ENCODE assay signal across 8 cellular contexts in genomic region chr19:49808762-49809154, GRCh38. TPM values are rescaled to one million over a fixed set of nuclear protein-coding genes. Genes with fewer than 3 reads are reported as not detected.
DNase-seq lines count a peak whose midpoint lies in the region; ATAC-seq and TF ChIP-seq lines count a peak whose summit lies in the region.

No MANE protein-coding gene starts in this region.

- H3K27ac ChIP-seq in CD4-positive, alpha-beta memory T cell (ENCODE audit: low read depth, low read length), result peak overlapping the region; percentile 71
- H3K27ac ChIP-seq in iPS-18a (ENCODE audit: low read length), result no peak overlapping the region
- H3K27ac ChIP-seq in gastrocnemius medialis, result peak overlapping the region; percentile 91 to 96 (median 94)

- no peaks in the 10 kb centered on the region for H3K27me3 Mint-ChIP-seq in CD4-positive, alpha-beta memory T cell
- H3K27me3 Mint-ChIP-seq in WTC11 (ENCODE audit: low read depth) (peaks cover 5% of the 10 kb centered on the region; the same call in 1 of the 2 replicates), MCF 10A (ENCODE audit: insufficient read depth, unreplicated experiment) (no peaks in the 10 kb centered on the region)

- DNase-seq in CD4-positive, alpha-beta memory T cell, result peak; percentile 79 to 94 (median 85)
- peak; percentile 33 for DNase-seq in NB4 (ENCODE audit: low read depth)
- peak; percentile 99 for DNase-seq in WTC11 (ENCODE audit: low spot score)
- DNase-seq in MCF 10A (ENCODE audit: unreplicated experiment), result peak; percentile 42
- peak; percentile 92 to 94 for DNase-seq in gastrocnemius medialis

- in situ Hi-C loops in gastrocnemius medialis (cut with MboI; ENCODE audit: low sequenced_read_pairs in 4 of 4), result no loop called here

- CTCF ChIA-PET in CD4-positive, alpha-beta memory T cell (lab: Charles Lee; ENCODE audit: partially characterized antibody), result no interaction called here
- CTCF ChIA-PET in WTC11 (lab: Charles Lee) (interaction anchor here (0.6 to 1.0 kb wide), 5 partner anchors 58 to 277 kb away, joined by 3 to 13 read pairs (median 4); no protein-coding TSS in a partner anchor), MCF 10A (lab: Yijun Ruan, JAX) (no interaction called here)

- H3K27me3 ChIP-seq in CD4-positive, alpha-beta memory T cell (ENCODE audit: insufficient read depth, low read length), result no peaks in the 10 kb centered on the region
- H3K27me3 ChIP-seq in iPS-18a (ENCODE audit: control insufficient read depth, insufficient read depth, low read length) (no peaks in the 10 kb centered on the region), gastrocnemius medialis (no peaks in the 10 kb centered on the region)

- H3K36me3 Mint-ChIP-seq in CD4-positive, alpha-beta memory T cell, result peaks cover 6 to 17% of the 10 kb centered on the region in 2 donors
- H3K36me3 Mint-ChIP-seq in WTC11 (peaks cover 9% of the 10 kb centered on the region), MCF 10A (ENCODE audit: insufficient read depth, unreplicated experiment) (peaks cover 26% of the 10 kb centered on the region)

- POLR2A ChIA-PET in CD4-positive, alpha-beta memory T cell (lab: Charles Lee; ENCODE audit: partially characterized antibody), result interaction anchor here (1.8 to 3.2 kb wide), 5 partner anchors 10 to 145 kb away, joined by 4 to 19 read pairs (median 12); partner anchors contain the start of genes AKT1S1, MED25, PTOV1 and TBC1D17
- POLR2A ChIA-PET in WTC11 (lab: Charles Lee), result interaction anchor here (0.6 to 2.1 kb wide), 4 partner anchors 42 to 92 kb away, joined by 3 to 7 read pairs (median 4); partner anchors contain the start of gene AP2A1
- POLR2A ChIA-PET in MCF 10A (lab: Yijun Ruan, JAX), result no interaction called here

- H3K9ac ChIP-seq in iPS-18a (ENCODE audit: low read length), result peak overlapping the region; percentile 34

- no peaks in the 10 kb centered on the region for H3K9me3 Mint-ChIP-seq in CD4-positive, alpha-beta memory T cell
- no peaks in the 10 kb centered on the region for H3K9me3 Mint-ChIP-seq in WTC11
- peaks cover 8% of the 10 kb centered on the region for H3K9me3 Mint-ChIP-seq in MCF 10A (ENCODE audit: unreplicated experiment)

- H3K4me3 Mint-ChIP-seq in CD4-positive, alpha-beta memory T cell, result peak overlapping the region; percentile 86 to 98 (median 90)
- H3K4me3 Mint-ChIP-seq in WTC11, result peak overlapping the region; percentile 79
- no peak overlapping the region for H3K4me3 Mint-ChIP-seq in MCF 10A (ENCODE audit: unreplicated experiment)

- ATAC-seq in WTC11, result peak; percentile 75
- ATAC-seq in gastrocnemius medialis, result peak; percentile 44 to 57
- ATAC-seq in GM21423 (IDR thresholded peaks at IDR 0.05; ENCODE audit: unreplicated experiment), result no peak
- ATAC-seq in HG02623 (IDR thresholded peaks at IDR 0.05; ENCODE audit: unreplicated experiment), result no peak

- peaks cover 27% of the 10 kb centered on the region for H3K4me1 ChIP-seq in CD4-positive, alpha-beta memory T cell (ENCODE audit: insufficient read depth, low read length)
- peaks cover 14% of the 10 kb centered on the region for H3K4me1 ChIP-seq in iPS-18a (ENCODE audit: control insufficient read depth, low read depth, low read length)
- peaks cover 17 to 21% of the 10 kb centered on the region in 2 donors for H3K4me1 ChIP-seq in gastrocnemius medialis

- H3K4me1 Mint-ChIP-seq in CD4-positive, alpha-beta memory T cell, result peaks cover 15 to 39% (median 27%) of the 10 kb centered on the region in 4 donors
- H3K4me1 Mint-ChIP-seq in WTC11 (peaks cover 29% of the 10 kb centered on the region), MCF 10A (ENCODE audit: insufficient read depth, unreplicated experiment) (peaks cover 6% of the 10 kb centered on the region)

- no TSS peak for BruUV-seq in MCF 10A (replicated peaks; lab: Mats Ljungman, UMichigan)

- H3K36me3 ChIP-seq in CD4-positive, alpha-beta memory T cell (ENCODE audit: insufficient read depth, low read length), result no peaks in the 10 kb centered on the region
- no peaks in the 10 kb centered on the region for H3K36me3 ChIP-seq in iPS-18a (ENCODE audit: control insufficient read depth, low read depth, low read length)
- H3K36me3 ChIP-seq in gastrocnemius medialis, result peaks cover 0 to 3% of the 10 kb centered on the region in 2 donors

- TF ChIP-seq CTCF in NB4 (IDR thresholded peaks at IDR 0.05; ENCODE audit: low read depth, low read length) (no peak), WTC11 (IDR thresholded peaks at IDR 0.05) (no peak), MCF 10A (IDR thresholded peaks at IDR 0.05; ENCODE audit: unreplicated experiment) (no peak), gastrocnemius medialis (IDR thresholded peaks at IDR 0.05 in 4 of 5, conservative IDR thresholded peaks at IDR 0.05 in 1 of 5) (no peak)

- intact Hi-C loops in CD4-positive, alpha-beta memory T cell (cut with micrococcal nuclease), result loop anchor here (1.0 kb wide), 1 partner anchor 42 kb away; no protein-coding TSS in a partner anchor
- intact Hi-C loops in MCF 10A (cut with micrococcal nuclease), result no loop called here
- intact Hi-C loops in gastrocnemius medialis (cut with DNase I; ENCODE audit: low total_unique reads), result loop anchor here (1.0 to 5.0 kb wide), 5 partner anchors 42 to 166 kb away; partner anchors contain the start of genes AKT1S1, PRMT1, RRAS and SCAF1

- H3K27ac Mint-ChIP-seq in CD4-positive, alpha-beta memory T cell, result peak overlapping the region; percentile 91 to 97 (median 94)
- H3K27ac Mint-ChIP-seq in WTC11, result peak overlapping the region; percentile 74; the same call in 1 of the 2 replicates
- no peak overlapping the region for H3K27ac Mint-ChIP-seq in MCF 10A (ENCODE audit: low read depth, unreplicated experiment)

- H3K9me3 ChIP-seq in CD4-positive, alpha-beta memory T cell (ENCODE audit: control insufficient read depth in 1 of 2, low read length in 2 of 2), result no peaks in the 10 kb centered on the region
- H3K9me3 ChIP-seq in iPS-18a (ENCODE audit: control insufficient read depth, low read depth, low read length) (no peaks in the 10 kb centered on the region), gastrocnemius medialis (no peaks in the 10 kb centered on the region)

- TF ChIP-seq POLR2A in NB4 (IDR thresholded peaks at IDR 0.05; ENCODE audit: extremely low read depth, insufficient read length) (no peak), gastrocnemius medialis (IDR thresholded peaks at IDR 0.05) (peak; percentile 77 to 82)

- peak overlapping the region; percentile 36 to 68 for H3K4me3 ChIP-seq in CD4-positive, alpha-beta memory T cell (ENCODE audit: low read length in 2 of 2)
- H3K4me3 ChIP-seq in NB4 (ENCODE audit: low read depth, low read length) (no peak overlapping the region), iPS-18a (ENCODE audit: low read length) (peak overlapping the region; percentile 68), gastrocnemius medialis (peak overlapping the region; percentile 67 to 87 (median 80))

TF ChIP-seq in WTC11, 78 proteins besides CTCF, POLR2A, EP300 and RAD21 (continues in another document):
- TF ChIP-seq MAX (CRISPR knock-in tag; IDR thresholded peaks at IDR 0.05) (no peak), PREB (CRISPR knock-in tag; IDR thresholded peaks at IDR 0.05; ENCODE audit: borderline replicate concordance) (no peak), NFE2L1 (CRISPR knock-in tag; IDR thresholded peaks at IDR 0.05) (no peak)

RNA-seq across cellular contexts. Expression of gene FUZ, which starts 4.3 kb away (rescaled TPM):
- total RNA-seq in CD4-positive, alpha-beta memory T cell, result 10 to 100 TPM; 22.4 to 24.1 TPM
- polyA plus RNA-seq in CD4-positive, alpha-beta memory T cell, result 1 to 10 TPM; 4.9 to 7.4 TPM
- total RNA-seq in WTC11 (2021) (35.1 to 36.3 TPM (median 35.7 TPM) in 3 replicates), MCF 10A (2022) (10.9 and 19.0 TPM in 2 replicates), gastrocnemius medialis (10 to 100 TPM; 14.2 to 35.5 (median 26.0) TPM)

RNA-seq across cellular contexts. Expression of gene MED25, which starts 9.3 kb away (rescaled TPM):
- 10 to 100 TPM; 41.8 to 48.8 TPM for total RNA-seq in CD4-positive, alpha-beta memory T cell
- polyA plus RNA-seq in CD4-positive, alpha-beta memory T cell, result 10 to 100 TPM; 10.7 to 22.9 TPM
- 80.2 to 81.2 TPM (median 81.2 TPM) in 3 replicates for total RNA-seq in WTC11 (2021)
- total RNA-seq in MCF 10A (2022), result 39.9 and 43.2 TPM in 2 replicates
- total RNA-seq in gastrocnemius medialis, result 100 to 1,000 TPM in 1 of 4 donors, 10 to 100 TPM in 3; 46.6 to 105 (median 78.7) TPM

RNA-seq across cellular contexts. Expression of gene AP2A1, which starts 42.0 kb away (rescaled TPM):
- 10 to 100 TPM; 55.5 to 56.2 TPM for total RNA-seq in CD4-positive, alpha-beta memory T cell
- 1 to 10 TPM; 2.6 to 9.5 TPM for polyA plus RNA-seq in CD4-positive, alpha-beta memory T cell
- total RNA-seq in WTC11 (2021), result 119 to 127 TPM (median 120 TPM) in 3 replicates
- 70.5 and 80.0 TPM in 2 replicates for total RNA-seq in MCF 10A (2022)
- total RNA-seq in gastrocnemius medialis, result 100 to 1,000 TPM in 3 of 4 donors, 10 to 100 TPM in 1; 94.2 to 142 (median 131) TPM

RNA-seq across cellular contexts. Expression of gene PTOV1, which starts 42.2 kb away (rescaled TPM):
- total RNA-seq in CD4-positive, alpha-beta memory T cell, result 100 to 1,000 TPM; 150 to 156 TPM
- polyA plus RNA-seq in CD4-positive, alpha-beta memory T cell, result 10 to 100 TPM; 40.7 to 57.9 TPM
- total RNA-seq in WTC11 (2021), result 296 to 316 TPM (median 306 TPM) in 3 replicates
- total RNA-seq in MCF 10A (2022), result 68.5 and 78.8 TPM in 2 replicates
- total RNA-seq in gastrocnemius medialis, result 10 to 100 TPM; 77.6 to 88.2 (median 87.0) TPM

RNA-seq across cellular contexts. Expression of gene TSKS, which starts 45.7 kb away (rescaled TPM):
- total RNA-seq in CD4-positive, alpha-beta memory T cell, result 1 to 10 TPM in 1 of 2 experiments, under 1 TPM in 1; 0.90 to 1.1 TPM
- under 1 TPM; 0.16 to 0.56 TPM for polyA plus RNA-seq in CD4-positive, alpha-beta memory T cell
- total RNA-seq in WTC11 (2021), result 0.30 to 0.55 TPM (median 0.48 TPM) in 3 replicates
- total RNA-seq in MCF 10A (2022), result not detected in 2 replicates
- total RNA-seq in gastrocnemius medialis, result under 1 TPM in 2 of 4 donors, not detected in 2; 0.13 to 0.16 TPM

Comparison
In these comparisons a context has a peak if more than half of its experiments do, and no peak if none do; other contexts are left out.
1. DNase-seq: peak in every context shown above with its lines; median percentile 99 in WTC11; 93 in gastrocnemius medialis; 85 in CD4-positive, alpha-beta memory T cell; 42 in MCF 10A; 33 in NB4.
2. ATAC-seq: peak in WTC11 (single experiment) and gastrocnemius medialis (2 of 2); none in GM21423 (single experiment) and HG02623 (single experiment).